Comparison of ENCODE assay signal across 12 cellular contexts in genomic region chr12:72296389-72296788, GRCh38. TPM values are rescaled to one million over a fixed set of nuclear protein-coding genes. Genes with fewer than 3 reads are reported as not detected.
DNase-seq lines count a peak whose midpoint lies in the region; ATAC-seq and TF ChIP-seq lines count a peak whose summit lies in the region.
"Had no signal": no experiment of that assay in that cellular context is flagged by ENCODE, and none has a peak within 500 bp of the region (broad histone marks: within the 10 kb centered on the region; RNA-seq: fewer than 3 reads in every experiment).

No MANE protein-coding gene starts in this region.

- no peaks in the 10 kb centered on the region for H3K79me2 ChIP-seq in hepatocyte

- H3K4me1 ChIP-seq in hepatocyte (ENCODE audit: insufficient read depth), result no peaks in the 10 kb centered on the region
- no peaks in the 10 kb centered on the region for H3K4me1 ChIP-seq in right cardiac atrium (ENCODE audit: control insufficient read depth, insufficient read depth, low read length)

- H3K36me3 ChIP-seq in hepatocyte (replicated peaks; ENCODE audit: insufficient read depth, low read depth), result no peaks in the 10 kb centered on the region
- H3K36me3 ChIP-seq: neutrophil, thoracic aorta had no signal

- in situ Hi-C loops in ACHN (cut with HindIII; ENCODE audit: low pct_ligation_motif_present, low pct_unique_long_range_greater_than_20kb, low sequenced_read_pairs), result no loop called here

- H3K27ac ChIP-seq in hepatocyte (peak overlapping the region; percentile 39), right cardiac atrium (ENCODE audit: low read length) (no peak overlapping the region)
- H3K27ac ChIP-seq: coronary artery, neutrophil, thoracic aorta had no signal

- WGBS in hepatocyte (ENCODE audit: low lambda C conversion rate, missing lambda C conversion rate), result 49% methylated on average over 2 of the region's 2 CpGs
- WGBS in right cardiac atrium, result 59% methylated on average over 2 of the region's 2 CpGs

- intact Hi-C loops in right cardiac atrium (cut with DNase I), result no loop called here

- ATAC-seq in right cardiac atrium (no peak), HG03432 (IDR thresholded peaks at IDR 0.05; ENCODE audit: unreplicated experiment) (no peak)

- no peak overlapping the region for H2AFZ ChIP-seq in hepatocyte

- H3K9me2 ChIP-seq in hepatocyte (replicated peaks; ENCODE audit: insufficient read depth), result no peaks in the 10 kb centered on the region

- H3K9me3 ChIP-seq in hepatocyte (ENCODE audit: low read depth) (no peaks in the 10 kb centered on the region), right cardiac atrium (ENCODE audit: control insufficient read depth, low read length) (no peaks in the 10 kb centered on the region)
- H3K9me3 ChIP-seq: neutrophil, thoracic aorta had no signal

- H3K4me3 ChIP-seq in hepatocyte, result no peak overlapping the region
- no peak overlapping the region for H3K4me3 ChIP-seq in right cardiac atrium (ENCODE audit: low read length)
- H3K4me3 ChIP-seq: coronary artery, thoracic aorta had no signal

- H3K27me3 ChIP-seq in hepatocyte (no peaks in the 10 kb centered on the region), right cardiac atrium (ENCODE audit: control insufficient read depth, insufficient read depth) (no peaks in the 10 kb centered on the region)
- H3K27me3 ChIP-seq: neutrophil had no signal

- H3K4me2 ChIP-seq in hepatocyte, result no peak overlapping the region

- no peak for TF ChIP-seq CTCF in hepatocyte (IDR thresholded peaks at IDR 0.05; ENCODE audit: poor library complexity)

- no peaks in the 10 kb centered on the region for H4K20me1 ChIP-seq in hepatocyte (ENCODE audit: insufficient read depth, poor library complexity, severe bottlenecking)

- DNase-seq in ACHN (peak; percentile 42), HT-29 (ENCODE audit: low spot score) (peak; percentile 13), SW480 (ENCODE audit: low spot score) (peak; percentile 56), hepatocyte (ENCODE audit: low spot score) (peak; percentile 18), DMS 273 treated with DMSO at 0.1 percent for 48 hours (lab: John Stamatoyannopoulos, UW) (no peak), NCI-H2081 treated with DMSO at 0.1 percent for 48 hours (lab: John Stamatoyannopoulos, UW) (no peak), right cardiac atrium (no peak)
- DNase-seq: NCI-H187 had no signal

RNA-seq across cellular contexts. Expression of gene TRHDE, which starts 24.2 kb away (rescaled TPM):
- total RNA-seq in HT-29 (2014; rRNA removed; shearing (Covaris generic)), result not detected in 2 replicates
- 4.4 and 5.0 TPM in 2 replicates for total RNA-seq in hepatocyte
- 1.3 and 2.4 TPM in 2 replicates for polyA plus RNA-seq in hepatocyte
- 1 to 10 TPM; 3.5 to 7.0 (median 4.2) TPM for total RNA-seq in right cardiac atrium
- 0.57 TPM for polyA plus RNA-seq in right cardiac atrium

Comparison
In these comparisons a context has a peak if more than half of its experiments do, and no peak if none do; other contexts are left out.
1. DNase-seq: peak in ACHN (single experiment), HT-29 (single experiment), SW480 (single experiment) and hepatocyte (single experiment); none in DMS 273 treated with DMSO at 0.1 percent for 48 hours (single experiment), NCI-H2081 treated with DMSO at 0.1 percent for 48 hours (single experiment) and right cardiac atrium (0 of 3).